Comparison of ENCODE assay signal across 8 cellular contexts in the genomic region with DNA sequence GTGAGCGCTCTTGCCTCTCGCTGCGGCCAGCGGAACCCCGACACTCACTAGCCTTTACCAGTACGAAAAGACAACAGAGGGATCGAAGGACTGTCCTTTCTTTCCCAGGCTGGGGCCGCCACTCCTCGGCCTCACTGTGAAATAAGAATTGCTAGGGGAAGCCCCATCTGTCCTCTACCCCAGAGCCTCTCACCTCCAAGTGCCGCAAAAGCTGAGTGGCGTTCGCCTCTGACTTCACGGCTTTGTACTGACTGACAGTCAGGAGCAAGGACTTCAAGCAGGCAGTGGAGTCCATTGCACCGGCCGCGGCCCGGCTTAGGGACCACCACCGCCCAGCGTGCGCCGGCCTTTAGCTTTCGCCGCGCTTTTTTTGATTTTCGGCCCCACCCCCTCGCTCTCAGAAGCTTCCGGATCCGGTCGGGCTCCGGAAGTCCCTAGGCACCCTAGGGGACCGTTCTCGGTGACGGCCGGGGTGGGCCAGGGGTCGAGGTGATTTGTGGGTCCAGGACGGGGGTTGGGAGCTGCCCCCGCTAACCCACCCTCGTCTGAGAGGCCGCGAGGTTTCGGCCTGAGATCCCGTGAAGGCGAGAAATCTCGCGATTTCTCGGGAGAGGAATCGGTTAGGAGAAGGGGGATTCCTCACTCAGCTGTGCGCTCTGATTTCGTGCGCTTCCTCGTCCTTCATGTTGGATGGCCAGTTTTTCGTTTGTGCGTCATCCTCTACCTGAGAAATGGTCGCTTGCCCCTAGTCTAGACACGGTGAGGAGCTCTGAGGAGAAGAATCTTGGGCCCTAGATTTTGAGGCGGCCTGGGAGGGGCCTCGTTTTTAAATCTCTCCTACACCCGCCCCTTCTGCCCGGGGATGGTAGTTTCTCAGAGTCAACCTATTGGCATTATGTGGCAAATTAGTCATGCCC. TPM values are rescaled to one million over a fixed set of nuclear protein-coding genes. Genes with fewer than 3 reads are reported as not detected.
DNase-seq lines count a peak whose midpoint lies in the region; ATAC-seq and TF ChIP-seq lines count a peak whose summit lies in the region.

A gene (minus strand): TSS at position 358 of the 917 bp plus-strand sequence. CDS start 63 bp downstream, at position 295.
A gene with protein sequence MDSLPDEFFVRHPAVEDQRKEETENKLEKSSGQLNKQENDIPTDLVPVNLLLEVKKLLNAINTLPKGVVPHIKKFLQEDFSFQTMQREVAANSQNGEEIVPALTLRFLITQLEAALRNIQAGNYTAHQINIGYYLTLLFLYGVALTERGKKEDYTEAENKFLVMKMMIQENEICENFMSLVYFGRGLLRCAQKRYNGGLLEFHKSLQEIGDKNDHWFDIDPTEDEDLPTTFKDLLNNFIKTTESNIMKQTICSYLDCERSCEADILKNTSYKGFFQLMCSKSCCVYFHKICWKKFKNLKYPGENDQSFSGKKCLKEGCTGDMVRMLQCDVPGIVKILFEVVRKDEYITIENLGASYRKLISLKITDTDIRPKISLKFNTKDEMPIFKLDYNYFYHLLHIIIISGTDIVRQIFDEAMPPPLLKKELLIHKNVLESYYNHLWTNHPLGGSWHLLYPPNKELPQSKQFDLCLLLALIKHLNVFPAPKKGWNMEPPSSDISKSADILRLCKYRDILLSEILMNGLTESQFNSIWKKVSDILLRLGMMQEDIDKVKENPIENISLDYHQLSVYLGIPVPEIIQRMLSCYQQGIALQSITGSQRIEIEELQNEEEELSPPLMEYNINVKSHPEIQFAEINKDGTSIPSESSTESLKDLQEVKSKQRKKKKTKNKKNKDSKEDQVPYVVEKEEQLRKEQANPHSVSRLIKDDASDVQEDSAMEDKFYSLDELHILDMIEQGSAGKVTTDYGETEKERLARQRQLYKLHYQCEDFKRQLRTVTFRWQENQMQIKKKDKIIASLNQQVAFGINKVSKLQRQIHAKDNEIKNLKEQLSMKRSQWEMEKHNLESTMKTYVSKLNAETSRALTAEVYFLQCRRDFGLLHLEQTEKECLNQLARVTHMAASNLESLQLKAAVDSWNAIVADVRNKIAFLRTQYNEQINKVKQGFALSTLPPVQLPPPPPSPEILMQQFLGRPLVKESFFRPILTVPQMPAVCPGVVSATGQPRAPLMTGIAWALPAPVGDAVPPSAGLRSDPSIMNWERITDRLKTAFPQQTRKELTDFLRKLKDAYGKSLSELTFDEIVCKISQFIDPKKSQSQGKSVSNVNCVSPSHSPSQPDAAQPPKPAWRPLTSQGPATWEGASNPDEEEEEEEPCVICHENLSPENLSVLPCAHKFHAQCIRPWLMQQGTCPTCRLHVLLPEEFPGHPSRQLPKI (plus strand): TSS at position 642 of the 917 bp plus-strand sequence. CDS start 15,685 bp downstream, outside the sequence.

- DNase-seq in DMS153 treated with DMSO at 0.1 percent for 48 hours (lab: John Stamatoyannopoulos, UW; ENCODE audit: unreplicated experiment) = peak; percentile 93
- peak; percentile 80 for DNase-seq in OCI-M2 (lab: John Stamatoyannopoulos, UW; ENCODE audit: unreplicated experiment)
- peak; percentile 84 for DNase-seq in activated T-cell treated with anti-CD3 and anti-CD28 coated beads for 48 hours (ENCODE audit: low read depth)
- DNase-seq in epithelial cell of prostate (ENCODE audit: low read depth, low spot score) = peak; percentile 74
- DNase-seq in stimulated activated CD8-positive, alpha-beta memory T cell treated with anti-CD3 and anti-CD28 coated beads, Interleukin-2, amount 100 ng/mL, for 48 hours (ENCODE audit: low read depth in 2 of 2) = peak; percentile 83

- H3K4me3 ChIP-seq in mononuclear cell (ENCODE audit: low read length) = peak within 1 kb of the TSS; percentile 92

- ATAC-seq in GM21619 (IDR thresholded peaks at IDR 0.05; ENCODE audit: unreplicated experiment) = peak; percentile 89

- no peaks in the 10 kb centered on the region for H3K9me3 ChIP-seq in mononuclear cell (ENCODE audit: low read depth, low read length)

- no peak for TF ChIP-seq EP300 in Ishikawa (IDR thresholded peaks at IDR 0.05; ENCODE audit: borderline replicate concordance)

- no peaks in the 10 kb centered on the region for H3K27me3 ChIP-seq in mononuclear cell (ENCODE audit: insufficient read depth, low read length)

- TF ChIP-seq RAD21 in Ishikawa (IDR thresholded peaks at IDR 0.05; ENCODE audit: low read depth) = no peak

- H3K4me1 ChIP-seq in mononuclear cell (ENCODE audit: insufficient read depth, low read length) = peaks cover 17% of the 10 kb centered on the region

- H3K27ac ChIP-seq in epithelial cell of prostate = peak within 1 kb of the TSS; percentile 97

TF ChIP-seq in Ishikawa, 13 proteins besides CTCF, POLR2A, EP300 and RAD21:
- TF ChIP-seq, protein P1, sequence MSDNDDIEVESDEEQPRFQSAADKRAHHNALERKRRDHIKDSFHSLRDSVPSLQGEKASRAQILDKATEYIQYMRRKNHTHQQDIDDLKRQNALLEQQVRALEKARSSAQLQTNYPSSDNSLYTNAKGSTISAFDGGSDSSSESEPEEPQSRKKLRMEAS (IDR thresholded peaks at IDR 0.05) = peak; percentile 69
- peak; percentile 85 for TF ChIP-seq FOXM1 (IDR thresholded peaks at IDR 0.05; ENCODE audit: borderline replicate concordance, low read depth)
- peak; percentile 10 for TF ChIP-seq TCF12 (IDR thresholded peaks at IDR 0.05; ENCODE audit: low read depth)
- TF ChIP-seq TEAD4 (IDR thresholded peaks at IDR 0.05) = no peak
- peak; percentile 82 for TF ChIP-seq TAF1 (IDR thresholded peaks at IDR 0.05; ENCODE audit: low read depth)
- TF ChIP-seq ZBTB7A (IDR thresholded peaks at IDR 0.05; ENCODE audit: low read depth) = peak; percentile 99

RNA-seq across cellular contexts. Expression of the first gene that starts in this region (rescaled TPM):
- 8.2 TPM for total RNA-seq in mononuclear cell

RNA-seq across cellular contexts. Expression of the second gene that starts in this region (rescaled TPM):
- total RNA-seq in mononuclear cell = 9.2 TPM

Comparison
In these comparisons a context has a peak if more than half of its experiments do, and no peak if none do; other contexts are left out.
1. Peak in every context shown above with its lines: DNase-seq, ATAC-seq, H3K4me3 ChIP-seq and H3K27ac ChIP-seq.